In genomic region chr12:38385492-38385864, GRCh38 we compare ENCODE assay signal across 34 cellular contexts.
DNase-seq lines count a peak whose midpoint lies in the region; ATAC-seq, FAIRE-seq and TF ChIP-seq lines count a peak whose summit lies in the region.
"Had no signal": no experiment of that assay in that cellular context is flagged by ENCODE, and none has a peak within 500 bp of the region (broad histone marks: within the 10 kb centered on the region; RNA-seq: fewer than 3 reads in every experiment).

No MANE protein-coding gene starts in this region.

- TF ChIP-seq RAD21 in HepG2 (CRISPR knock-in tag; IDR thresholded peaks at IDR 0.05) = no peak

- H4K20me1 ChIP-seq in HepG2 (ENCODE audit: insufficient read depth, low read length) = no peaks in the 10 kb centered on the region

- WGBS in HepG2 (ENCODE audit: low lambda C conversion rate) = 0% methylated on average over 1 of the region's 1 CpG
- 29% methylated on average over 1 of the region's 1 CpG for WGBS in right lobe of liver (ENCODE audit: insufficient coverage, low coverage, low lambda C conversion rate, missing lambda C conversion rate)

- CTCF ChIA-PET in HepG2 (lab: Yijun Ruan, JAX; ENCODE audit: low intra/inter-chr PET ratio, low total read pairs) (no interaction called here), WTC11 (lab: Charles Lee) (interaction anchor here (0.6 to 1.8 kb wide), 6 partner anchors 16 to 871 kb away, joined by 3 to 5 read pairs (median 3); no protein-coding TSS in a partner anchor)

- H3K36me3 Mint-ChIP-seq in WTC11 = peaks cover 31% of the 10 kb centered on the region

- no peak for DNase-seq in HepG2 (ENCODE audit: low spot score)
- no peak for DNase-seq in right lobe of liver
- DNase-seq in WTC11 (ENCODE audit: low spot score) = no peak
- DNase-seq in upper lobe of right lung = no peak
- DNase-seq in stimulated activated CD4-positive, alpha-beta T cell treated with anti-CD3 and anti-CD28 coated beads, Interleukin-12 subunit alpha, Interleukin-12 subunit beta, amount 100 ng/mL, for 4 hours = no peak
- DNase-seq in amniotic stem cell (lab: John Stamatoyannopoulos, UW) = no peak
- no peak for DNase-seq in hippocampal formation (lab: John Stamatoyannopoulos, UW)
- DNase-seq: 8988T; activated CD4-positive, alpha-beta T cell treated with anti-CD3 and anti-CD28 coated beads, Interleukin-2, amount 50 U/mL, for 48 hours; activated CD4-positive, CD25-positive, alpha-beta regulatory T cell treated with anti-CD3 and anti-CD28 coated beads, Interleukin-2, amount 50 U/mL, for 72 hours; activated naive CD4-positive, alpha-beta T cell; activated naive CD8-positive, alpha-beta T cell treated with anti-CD3 and anti-CD28 coated beads, Interleukin-2, amount 50 U/mL, for 24 hours; Caco-2; cerebellar nuclear complex; DMS79; GDM1; KG1; MG63; natural killer cell; NCI-H1105; NCI-H187 treated with DMSO at 0.1 percent for 48 hours; NCI-H2171; NCI-H510A treated with DMSO at 0.1 percent for 48 hours; stimulated activated CD4-positive, alpha-beta T cell treated with anti-CD3 and anti-CD28 coated beads, Interleukin-1b, Interleukin-23, amount 100 ng/mL, for 48 hours; T-helper 2 cell; uterus had no signal

- TF ChIP-seq POLR2A in HepG2 (IDR thresholded peaks at IDR 0.05; ENCODE audit: insufficient read depth in 1 of 2, low read depth in 2 of 2, low read length in 2 of 2) (no peak), right lobe of liver (IDR thresholded peaks at IDR 0.05) (no peak)

- intact Hi-C loops in HepG2 (cut with micrococcal nuclease; ENCODE audit: unreplicated experiment) (no loop called here), right lobe of liver (cut with DNase I) (no loop called here), upper lobe of right lung (cut with DNase I) (no loop called here)

- H3K27ac Mint-ChIP-seq in WTC11 = peak overlapping the region; percentile 19; the same call in 1 of the 2 replicates
- H3K27ac Mint-ChIP-seq: activated naive CD8-positive, alpha-beta T cell treated with anti-CD3 and anti-CD28 coated beads, Interleukin-2, amount 50 U/mL, for 24 hours; natural killer cell; stimulated activated naive CD8-positive, alpha-beta T cell treated with anti-CD3 and anti-CD28 coated beads, Interleukin-15, Interleukin-2, amounts not matched to agents 100 ng/mL and 50 ng/mL, for 24 hours had no signal

- ATAC-seq in HepG2 (peak; percentile 72), right lobe of liver (no peak), WTC11 (peak; percentile 38), upper lobe of right lung (peak; percentile 74)
- ATAC-seq: activated naive CD8-positive, alpha-beta T cell treated with anti-CD3 and anti-CD28 coated beads, Interleukin-2, amount 50 U/mL, for 24 hours; mucosa of descending colon; natural killer cell; pancreas had no signal

- TF ChIP-seq EP300 in HepG2 (IDR thresholded peaks at IDR 0.05; ENCODE audit: low read depth in 2 of 2, low read length in 2 of 2) (no peak), HepG2 (CRISPR knock-in tag; IDR thresholded peaks at IDR 0.05; ENCODE audit: borderline replicate concordance) (no peak)

- H3K36me3 ChIP-seq in HepG2 (replicated peaks in 1 of 2; ENCODE audit: control insufficient read depth in 1 of 2, insufficient read depth in 2 of 2, low read length in 2 of 2) (no peaks in the 10 kb centered on the region), right lobe of liver (no peaks in the 10 kb centered on the region), iPS-15b (ENCODE audit: control insufficient read depth, insufficient read depth, low read length) (no peaks in the 10 kb centered on the region), upper lobe of right lung (no peaks in the 10 kb centered on the region)
- H3K36me3 ChIP-seq: MG63, pancreas, thoracic aorta, uterus had no signal

- in situ Hi-C loops in HepG2 (cut with HindIII; ENCODE audit: extremely low pct_ligation_motif_present, low pct_unique_long_range_greater_than_20kb) = no loop called here

- no peak overlapping the region for H3K27ac ChIP-seq in HepG2 (ENCODE audit: extremely low read length, insufficient read depth, low read length)
- no peak overlapping the region for H3K27ac ChIP-seq in right lobe of liver
- no peak overlapping the region for H3K27ac ChIP-seq in upper lobe of right lung
- H3K27ac ChIP-seq: C4-2B, pancreas, thoracic aorta, uterus had no signal

- H2AFZ ChIP-seq in HepG2 (ENCODE audit: low read length) = peak overlapping the region; percentile 78

- H3K9me3 ChIP-seq in HepG2 (ENCODE audit: low read length) (peaks cover 7% of the 10 kb centered on the region; the same call in 1 of the 2 replicates), right lobe of liver (no peaks in the 10 kb centered on the region), iPS-15b (ENCODE audit: control insufficient read depth, insufficient read depth, low read length) (no peaks in the 10 kb centered on the region), upper lobe of right lung (no peaks in the 10 kb centered on the region)
- H3K9me3 ChIP-seq: mucosa of descending colon, pancreas, thoracic aorta, uterus had no signal

- peak overlapping the region; percentile 76 for H3K4me2 ChIP-seq in HepG2 (ENCODE audit: low read depth, low read length)
- H3K4me2 ChIP-seq: smooth muscle cell had no signal

- H3K9ac ChIP-seq in HepG2 (ENCODE audit: insufficient read depth, low read depth, low read length) = peak overlapping the region; percentile 29; the same call in 1 of the 2 replicates
- H3K9ac ChIP-seq in iPS-15b (ENCODE audit: low read depth, low read length) = peak overlapping the region; percentile 41

- POLR2A ChIA-PET in HepG2 (lab: Yijun Ruan, JAX) = interaction anchor here (1.2 kb wide), 1 partner anchor 521 kb away, joined by 3 read pairs; no protein-coding TSS in a partner anchor
- POLR2A ChIA-PET in WTC11 (lab: Charles Lee) = no interaction called here

- no peaks in the 10 kb centered on the region for H3K27me3 ChIP-seq in HepG2 (ENCODE audit: control insufficient read depth in 1 of 2, insufficient read depth in 2 of 2, low read length in 2 of 2)
- no peaks in the 10 kb centered on the region for H3K27me3 ChIP-seq in right lobe of liver
- no peaks in the 10 kb centered on the region for H3K27me3 ChIP-seq in iPS-15b (ENCODE audit: control insufficient read depth, insufficient read depth, low read length)
- no peaks in the 10 kb centered on the region for H3K27me3 ChIP-seq in upper lobe of right lung
- H3K27me3 ChIP-seq: MG63, pancreas, uterus had no signal

- H3K79me2 ChIP-seq in HepG2 (ENCODE audit: insufficient read depth, low read length) = no peaks in the 10 kb centered on the region

- H3K9me3 Mint-ChIP-seq in WTC11 = peaks cover 31% of the 10 kb centered on the region

- BruUV-seq in HepG2 (replicated peaks; lab: Mats Ljungman, UMichigan) = no TSS peak

- peak overlapping the region in 2 of 3 experiments; percentile 16 to 58; a peak in 2 of 6 replicates for H3K4me3 ChIP-seq in HepG2 (replicated peaks in 1 of 3; ENCODE audit: insufficient read depth in 1 of 3, low read depth in 2 of 3, low read length in 3 of 3)
- H3K4me3 ChIP-seq in right lobe of liver = no peak overlapping the region
- peak overlapping the region; percentile 40 for H3K4me3 ChIP-seq in iPS-15b (ENCODE audit: low read depth, low read length)
- no peak overlapping the region for H3K4me3 ChIP-seq in upper lobe of right lung
- H3K4me3 ChIP-seq: MG63, mucosa of descending colon, pancreas, smooth muscle cell, thoracic aorta, uterus had no signal

- peaks cover 22% of the 10 kb centered on the region for H3K4me1 Mint-ChIP-seq in WTC11
- H3K4me1 Mint-ChIP-seq: activated naive CD8-positive, alpha-beta T cell treated with anti-CD3 and anti-CD28 coated beads, Interleukin-2, amount 50 U/mL, for 24 hours; natural killer cell had no signal

- TF ChIP-seq CTCF in HepG2 (CRISPR knock-in tag; IDR thresholded peaks at IDR 0.05) (no peak), right lobe of liver (IDR thresholded peaks at IDR 0.05) (no peak), WTC11 (IDR thresholded peaks at IDR 0.05) (no peak), upper lobe of right lung (IDR thresholded peaks at IDR 0.05) (no peak)

- H3K4me3 Mint-ChIP-seq in WTC11 = no peak overlapping the region; the same call in 1 of the 2 replicates
- H3K4me3 Mint-ChIP-seq: activated naive CD8-positive, alpha-beta T cell treated with anti-CD3 and anti-CD28 coated beads, Interleukin-2, amount 50 U/mL, for 24 hours; natural killer cell; stimulated activated naive CD8-positive, alpha-beta T cell treated with anti-CD3 and anti-CD28 coated beads, Interleukin-15, Interleukin-2, amounts not matched to agents 100 ng/mL and 50 ng/mL, for 24 hours had no signal

- no peaks in the 10 kb centered on the region; the same call in none of the 2 replicates for H3K27me3 Mint-ChIP-seq in WTC11 (ENCODE audit: low read depth)
- H3K27me3 Mint-ChIP-seq: activated naive CD8-positive, alpha-beta T cell treated with anti-CD3 and anti-CD28 coated beads, Interleukin-2, amount 50 U/mL, for 24 hours; stimulated activated naive CD8-positive, alpha-beta T cell treated with anti-CD3 and anti-CD28 coated beads, Interleukin-15, Interleukin-2, amounts not matched to agents 100 ng/mL and 50 ng/mL, for 24 hours had no signal

- H3K4me1 ChIP-seq in HepG2 (ENCODE audit: insufficient read depth, low read length) = no peaks in the 10 kb centered on the region
- H3K4me1 ChIP-seq in right lobe of liver = peaks cover 0 to 15% (median 0%) of the 10 kb centered on the region in 4 donors
- peaks cover 3% of the 10 kb centered on the region for H3K4me1 ChIP-seq in iPS-15b (ENCODE audit: control insufficient read depth, insufficient read depth, low read length)
- no peaks in the 10 kb centered on the region for H3K4me1 ChIP-seq in upper lobe of right lung
- H3K4me1 ChIP-seq: Caco-2, pancreas, uterus had no signal

- no peak for FAIRE-seq in HepG2 (lab: Jason Lieb, UNC)
- FAIRE-seq: endometrium, pancreas had no signal

TF ChIP-seq in HepG2, 621 proteins besides CTCF, POLR2A, EP300 and RAD21 (continues in another document):
- TF ChIP-seq MZF1 (CRISPR knock-in tag; IDR thresholded peaks at IDR 0.05; ENCODE audit: borderline replicate concordance) = no peak
- TF ChIP-seq ZNF558 (CRISPR knock-in tag; IDR thresholded peaks at IDR 0.05; ENCODE audit: borderline replicate concordance) = no peak

Comparison
In these comparisons a context has a peak if more than half of its experiments do, and no peak if none do; other contexts are left out.
1. ATAC-seq: peak in HepG2 (single experiment), WTC11 (single experiment) and upper lobe of right lung (single experiment); none in right lobe of liver (0 of 4).
2. H3K4me3 ChIP-seq: peak in HepG2 (2 of 3) and iPS-15b (single experiment); none in right lobe of liver (0 of 3) and upper lobe of right lung (single experiment).